9 cellular contexts compared by ENCODE assay signal in the genomic region with DNA sequence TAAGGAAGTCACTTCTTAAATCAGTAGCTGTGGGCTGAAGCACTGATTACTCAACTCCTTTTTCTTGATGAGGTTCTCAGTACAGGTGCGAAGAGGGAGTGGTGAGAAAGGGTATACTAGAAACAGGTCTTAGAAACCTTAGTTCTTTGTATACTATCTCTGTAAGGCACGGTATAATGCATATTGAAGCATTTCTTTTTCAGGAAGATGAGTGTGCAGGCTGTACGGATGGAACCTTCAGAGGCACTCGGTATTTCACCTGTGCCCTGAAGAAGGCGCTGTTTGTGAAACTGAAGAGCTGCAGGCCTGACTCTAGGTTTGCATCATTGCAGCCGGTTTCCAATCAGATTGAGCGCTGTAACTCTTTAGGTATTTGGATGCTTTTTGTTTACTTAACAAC. TPM values are rescaled to one million over a fixed set of nuclear protein-coding genes. Genes with fewer than 3 reads are reported as not detected.
DNase-seq lines count a peak whose midpoint lies in the region; ATAC-seq and TF ChIP-seq lines count a peak whose summit lies in the region.
"Had no signal": no experiment of that assay in that cellular context is flagged by ENCODE, and none has a peak within 500 bp of the region (broad histone marks: within the 10 kb centered on the region; RNA-seq: fewer than 3 reads in every experiment).

No MANE protein-coding gene starts in this region.

- H3K4ac ChIP-seq in H9 (ENCODE audit: low read depth, low read length) = no peak overlapping the region
- H3K4ac ChIP-seq in neuronal stem cell (ENCODE audit: low read length) = no peak overlapping the region

- H3K18ac ChIP-seq in H9 (ENCODE audit: insufficient read length, low read depth, low read length) = no peak overlapping the region
- no peak overlapping the region for H3K18ac ChIP-seq in neuronal stem cell (ENCODE audit: low read length)

- peaks cover 10% of the 10 kb centered on the region for H3K4me1 ChIP-seq in CD8-positive, alpha-beta T cell (ENCODE audit: insufficient read depth, low read length)
- H3K4me1 ChIP-seq in H9 (ENCODE audit: insufficient read depth, low read length) (no peaks in the 10 kb centered on the region), neuronal stem cell (ENCODE audit: control insufficient read depth in 2 of 2, insufficient read depth in 1 of 2, low read depth in 1 of 2, low read length in 2 of 2) (no peaks in the 10 kb centered on the region)

- no peak overlapping the region for H3K14ac ChIP-seq in H9 (ENCODE audit: insufficient read depth, low read length)
- H3K14ac ChIP-seq in neuronal stem cell (ENCODE audit: low read length) = no peak overlapping the region

- H2BK12ac ChIP-seq in H9 (ENCODE audit: insufficient read length, low read depth, low read length) (no peak overlapping the region), neuronal stem cell (ENCODE audit: low read length) (no peak overlapping the region)

- H3K9me3 ChIP-seq in CD8-positive, alpha-beta T cell (ENCODE audit: low read length) = no peaks in the 10 kb centered on the region
- H3K9me3 ChIP-seq in H9 (ENCODE audit: control insufficient read depth, low read depth, low read length) (no peaks in the 10 kb centered on the region), neuronal stem cell (replicated peaks in 1 of 2; ENCODE audit: control insufficient read depth in 2 of 2, insufficient read depth in 1 of 2, low read depth in 1 of 2, low read length in 2 of 2) (no peaks in the 10 kb centered on the region)

- POLR2A ChIA-PET in CD8-positive, alpha-beta T cell (lab: Charles Lee) = interaction anchor here (1.7 kb wide), 1 partner anchor 25 kb away, joined by 9 read pairs; no protein-coding TSS in a partner anchor

- WGBS in H9 (ENCODE audit: extremely low coverage, insufficient read length, low lambda C conversion rate) = no CpG with 5 or more reads among the region's 7 CpGs
- no CpG with 5 or more reads among the region's 7 CpGs for WGBS in neuronal stem cell (ENCODE audit: extremely low coverage in 2 of 2, insufficient read length in 2 of 2, insufficient replicate concordance in 1 of 2), 2 donors

- H3T11ph ChIP-seq in H9 (ENCODE audit: low read length) = no peak overlapping the region

- H3K23me2 ChIP-seq in H9 (ENCODE audit: insufficient read length, low read depth, low read length, poor library complexity, severe bottlenecking) = no peaks in the 10 kb centered on the region

- CTCF ChIA-PET in CD8-positive, alpha-beta T cell (lab: Charles Lee) = interaction anchor here (0.9 to 1.8 kb wide), 2 partner anchors 25 to 756 kb away, joined by 3 to 8 read pairs; partner anchors contain the start of gene CNEP1R1

- no peak for TF ChIP-seq CTCF in CD8-positive, alpha-beta T cell (IDR thresholded peaks at IDR 0.05)
- peak; percentile 73 for TF ChIP-seq CTCF in H9 (conservative IDR thresholded peaks at IDR 0.05)

- H3K79me1 ChIP-seq in H9 (ENCODE audit: insufficient read depth, low read depth, low read length, poor library complexity, severe bottlenecking) (no peaks in the 10 kb centered on the region), neuronal stem cell (ENCODE audit: low read depth, low read length) (no peaks in the 10 kb centered on the region)

- H4K20me1 ChIP-seq in H9 (ENCODE audit: control insufficient read depth, insufficient read depth, insufficient read length) = no peaks in the 10 kb centered on the region

- H3K36me3 ChIP-seq in CD8-positive, alpha-beta T cell (ENCODE audit: insufficient read depth, low read length) = peaks cover 52% of the 10 kb centered on the region
- peaks cover 0 to 11% of the 10 kb centered on the region in 2 donors for H3K36me3 ChIP-seq in neuronal stem cell (replicated peaks in 1 of 2; ENCODE audit: control insufficient read depth in 2 of 2, insufficient read depth in 2 of 2, low read length in 2 of 2)

- no peaks in the 10 kb centered on the region for H3K9me3 Mint-ChIP-seq in CD8-positive, alpha-beta T cell
- no peaks in the 10 kb centered on the region for H3K9me3 Mint-ChIP-seq in H9
- H3K9me3 Mint-ChIP-seq in activated naive CD8-positive, alpha-beta T cell treated with anti-CD3 and anti-CD28 coated beads for 36 hours = no peaks in the 10 kb centered on the region

- H4K8ac ChIP-seq in H9 (replicated peaks; ENCODE audit: insufficient read length, low read depth, low read length) = no peak overlapping the region
- H4K8ac ChIP-seq in neuronal stem cell (ENCODE audit: low read depth, low read length) = no peak overlapping the region

- H3K27ac Mint-ChIP-seq in CD8-positive, alpha-beta T cell = peak overlapping the region; percentile 68
- H3K27ac Mint-ChIP-seq in H9 = peak overlapping the region in 2 of 3 experiments; percentile 31 to 56; a peak in 1 of 7 replicates
- H3K27ac Mint-ChIP-seq in activated naive CD8-positive, alpha-beta T cell treated with anti-CD3 and anti-CD28 coated beads for 36 hours = peak overlapping the region; percentile 25

- H4K91ac ChIP-seq in H9 (ENCODE audit: insufficient read length, low read depth, low read length) (no peak overlapping the region), neuronal stem cell (ENCODE audit: low read depth, low read length, poor library complexity) (no peak overlapping the region)

- intact Hi-C loops in CD8-positive, alpha-beta T cell (cut with DNase I, micrococcal nuclease) = no loop called here

- no peak overlapping the region for H3K4me3 ChIP-seq in CD8-positive, alpha-beta T cell (ENCODE audit: low read depth, low read length)
- H3K4me3 ChIP-seq in neuronal stem cell (ENCODE audit: low read length in 2 of 2) = no peak overlapping the region
- H3K4me3 ChIP-seq: SK-N-MC had no signal

- H3K36me3 Mint-ChIP-seq in CD8-positive, alpha-beta T cell = peaks cover 82% of the 10 kb centered on the region
- peaks cover 0 to 4% (median 2%) of the 10 kb centered on the region in 3 experiments; a peak in 4 of 7 replicates for H3K36me3 Mint-ChIP-seq in H9 (ENCODE audit: insufficient read depth in 1 of 3, low read depth in 3 of 3)
- peaks cover 51% of the 10 kb centered on the region for H3K36me3 Mint-ChIP-seq in activated naive CD8-positive, alpha-beta T cell treated with anti-CD3 and anti-CD28 coated beads for 36 hours

- H2AK5ac ChIP-seq in H9 (ENCODE audit: insufficient read length, low read length) (no peak overlapping the region), neuronal stem cell (ENCODE audit: low read depth, low read length) (no peak overlapping the region)

- no peaks in the 10 kb centered on the region for H3K27me3 ChIP-seq in CD8-positive, alpha-beta T cell (ENCODE audit: insufficient read depth, low read length)
- no peaks in the 10 kb centered on the region for H3K27me3 ChIP-seq in H9 (ENCODE audit: insufficient read depth, low read length)
- no peaks in the 10 kb centered on the region for H3K27me3 ChIP-seq in neuronal stem cell (ENCODE audit: control insufficient read depth in 3 of 3, insufficient read depth in 3 of 3, low read depth in 1 of 3, low read length in 3 of 3)

- H2BK15ac ChIP-seq in H9 (ENCODE audit: low read depth, low read length) (no peak overlapping the region), neuronal stem cell (ENCODE audit: low read length) (no peak overlapping the region)

- H2BK120ac ChIP-seq in H9 (ENCODE audit: low read depth, low read length, poor library complexity, severe bottlenecking) (no peak overlapping the region), neuronal stem cell (ENCODE audit: low read depth, low read length) (no peak overlapping the region)

- no peak overlapping the region for H4K5ac ChIP-seq in H9 (ENCODE audit: insufficient read length, low read depth, low read length)

- no peak overlapping the region for H3K27ac ChIP-seq in CD8-positive, alpha-beta T cell (ENCODE audit: low read depth, low read length)
- H3K27ac ChIP-seq in H9 (ENCODE audit: insufficient read length, low read depth, low read length) (no peak overlapping the region), neuronal stem cell (replicated peaks; ENCODE audit: low read length) (no peak overlapping the region)
- H3K27ac ChIP-seq: SK-N-MC had no signal

- no peaks in the 10 kb centered on the region for H3K27me3 Mint-ChIP-seq in CD8-positive, alpha-beta T cell (ENCODE audit: low read depth)
- H3K27me3 Mint-ChIP-seq in H9 (ENCODE audit: low read depth) = no peaks in the 10 kb centered on the region
- H3K27me3 Mint-ChIP-seq in activated naive CD8-positive, alpha-beta T cell treated with anti-CD3 and anti-CD28 coated beads for 36 hours = no peaks in the 10 kb centered on the region

- no peak overlapping the region for H2BK20ac ChIP-seq in H9 (ENCODE audit: low read depth, low read length, poor library complexity, severe bottlenecking)

- H3K23ac ChIP-seq in H9 (ENCODE audit: insufficient read length, low read depth, low read length) = no peak overlapping the region
- no peak overlapping the region for H3K23ac ChIP-seq in neuronal stem cell (ENCODE audit: low read depth, low read length, poor library complexity)

- H3K79me2 ChIP-seq in H9 (ENCODE audit: insufficient read depth, low read length) = no peaks in the 10 kb centered on the region

- H3K9ac ChIP-seq in H9 (ENCODE audit: extremely low read depth, insufficient read length, low read length) = no peak overlapping the region
- H3K9ac ChIP-seq in neuronal stem cell (ENCODE audit: low read depth, low read length, poor library complexity) = no peak overlapping the region

- peaks cover 52% of the 10 kb centered on the region for H3K4me1 Mint-ChIP-seq in CD8-positive, alpha-beta T cell (ENCODE audit: low read depth)
- peaks cover 2 to 9% of the 10 kb centered on the region in 2 experiments; a peak in 3 of 4 replicates for H3K4me1 Mint-ChIP-seq in H9
- peaks cover 29% of the 10 kb centered on the region for H3K4me1 Mint-ChIP-seq in activated naive CD8-positive, alpha-beta T cell treated with anti-CD3 and anti-CD28 coated beads for 36 hours

- no peak overlapping the region for H3K56ac ChIP-seq in H9 (ENCODE audit: insufficient read length, low read depth, low read length)

- H2AFZ ChIP-seq in H9 (ENCODE audit: low read length) (no peak overlapping the region), neuronal stem cell (ENCODE audit: low read length) (no peak overlapping the region)

- H3K4me2 ChIP-seq in H9 (ENCODE audit: insufficient read depth, insufficient read length, low read length) = no peak overlapping the region
- H3K4me2 ChIP-seq in neuronal stem cell (ENCODE audit: insufficient read depth, low read length, poor library complexity, severe bottlenecking) = no peak overlapping the region

- no peak for DNase-seq in CD8-positive, alpha-beta T cell
- peak; percentile 66 for DNase-seq in H9
- DNase-seq in activated naive CD8-positive, alpha-beta T cell treated with anti-CD3 and anti-CD28 coated beads for 36 hours = no peak
- peak; percentile 17 for DNase-seq in iris pigment epithelial cell (ENCODE audit: low read depth)
- DNase-seq in NCI-H1930 (lab: John Stamatoyannopoulos, UW) = no peak
- DNase-seq in neuronal stem cell (ENCODE audit: low spot score) = no peak
- no peak for DNase-seq in cortex of kidney (lab: John Stamatoyannopoulos, UW)
- DNase-seq: glutamatergic neuron had no signal

- ATAC-seq in CD8-positive, alpha-beta T cell = peak; percentile 67

- no peak overlapping the region for H2BK5ac ChIP-seq in H9 (ENCODE audit: insufficient read length, low read length)
- no peak overlapping the region for H2BK5ac ChIP-seq in neuronal stem cell (ENCODE audit: low read length)

- peak overlapping the region; percentile 38 for H3K4me3 Mint-ChIP-seq in CD8-positive, alpha-beta T cell
- H3K4me3 Mint-ChIP-seq in H9 = no peak overlapping the region
- H3K4me3 Mint-ChIP-seq in activated naive CD8-positive, alpha-beta T cell treated with anti-CD3 and anti-CD28 coated beads for 36 hours = no peak overlapping the region

RNA-seq across cellular contexts. Expression of gene CYLD, which starts 39.2 kb away (rescaled TPM):
- 100 to 1,000 TPM; 341 TPM for total RNA-seq in CD8-positive, alpha-beta T cell
- total RNA-seq in H9 (2021) = 12.5 and 13.3 TPM in 2 replicates
- 10 to 100 TPM; 94.3 to 97.9 TPM for total RNA-seq in activated naive CD8-positive, alpha-beta T cell treated with anti-CD3 and anti-CD28 coated beads for 36 hours
- polyA plus RNA-seq in neuronal stem cell (2013, experiment 1 of 2) = 5.4 TPM
- 5.6 TPM for polyA plus RNA-seq in neuronal stem cell (2013, experiment 2 of 2)

Comparison
In these comparisons a context has a peak if more than half of its experiments do, and no peak if none do; other contexts are left out.
1. DNase-seq: peak in H9 (single experiment) and iris pigment epithelial cell (single experiment); none in CD8-positive, alpha-beta T cell (0 of 7), activated naive CD8-positive, alpha-beta T cell treated with anti-CD3 and anti-CD28 coated beads for 36 hours (single experiment), NCI-H1930 (0 of 2), neuronal stem cell (single experiment) and cortex of kidney (single experiment).
2. Peak in every context shown above with its lines, with median percentiles within 50 percentile points of each other: H3K27ac Mint-ChIP-seq.